24 cellular contexts compared by ENCODE assay signal in the genomic region with DNA sequence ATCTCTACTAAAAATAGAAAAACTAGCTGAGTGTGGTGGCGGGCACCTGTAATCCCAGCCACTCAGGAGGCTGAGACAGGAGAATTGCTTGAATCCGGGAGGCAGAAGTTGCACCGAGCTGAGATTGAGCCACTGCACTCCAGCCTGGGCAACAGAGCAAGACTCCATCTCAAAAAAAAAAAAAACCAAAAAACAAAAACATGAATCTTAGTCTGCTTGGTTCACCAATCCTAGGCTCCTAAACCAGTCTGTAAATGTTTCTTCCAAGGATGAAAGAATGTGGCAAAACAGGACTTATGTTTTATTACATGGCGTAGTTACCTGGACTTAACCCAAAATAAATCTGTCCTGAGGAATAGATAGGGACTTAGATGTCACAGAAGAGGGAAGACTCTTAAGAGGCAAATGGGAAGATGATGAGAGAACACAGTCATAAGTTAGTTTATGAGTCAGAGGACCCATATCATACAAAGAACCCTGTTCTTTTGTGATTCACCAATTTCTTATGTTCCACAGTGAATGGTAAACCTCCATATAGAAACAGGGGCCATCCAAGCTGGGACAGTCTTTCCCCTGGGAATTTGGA. TPM values are rescaled to one million over a fixed set of nuclear protein-coding genes. Genes with fewer than 3 reads are reported as not detected.
A peak's percentile ranks its signal among the peaks of the same experiment; 100 is the strongest.
DNase-seq lines count a peak whose midpoint lies in the region; ATAC-seq and TF ChIP-seq lines count a peak whose summit lies in the region.
"Had no signal": no experiment of that assay in that cellular context is flagged by ENCODE, and none has a peak within 500 bp of the region (broad histone marks: within the 10 kb centered on the region; RNA-seq: fewer than 3 reads in every experiment).

No MANE protein-coding gene starts in this region.

- no peak for TF ChIP-seq POLR2A in IMR-90 (IDR thresholded peaks at IDR 0.05; ENCODE audit: low read depth, low read length)

- H3K9me3 Mint-ChIP-seq in activated CD8-positive, alpha-beta T cell treated with anti-CD3 and anti-CD28 coated beads for 36 hours: no peaks in the 10 kb centered on the region
- no peaks in the 10 kb centered on the region for H3K9me3 Mint-ChIP-seq in activated CD8-positive, alpha-beta T cell treated with anti-CD3 and anti-CD28 coated beads, Interleukin-2, amount 10 ng/mL, durations not matched to agents 7 days and 5 days (ENCODE audit: insufficient read depth)
- H3K9me3 Mint-ChIP-seq in stimulated activated effector memory CD8-positive, alpha-beta T cell treated with anti-CD3 and anti-CD28 coated beads, Interleukin-12 subunit alpha, Interleukin-12 subunit beta, amount 100 ng/mL, for 72 hours: no peaks in the 10 kb centered on the region
- H3K9me3 Mint-ChIP-seq in T-cell: no peaks in the 10 kb centered on the region
- H3K9me3 Mint-ChIP-seq in chondrocyte (ENCODE audit: low read depth): no peaks in the 10 kb centered on the region
- H3K9me3 Mint-ChIP-seq: activated naive CD4-positive, alpha-beta T cell treated with anti-CD3 and anti-CD28 coated beads, Interleukin-2, amount 10 ng/mL, durations not matched to agents 7 days and 5 days; CD8-positive, alpha-beta T cell; IgD-negative memory B cell; naive thymus-derived CD8-positive, alpha-beta T cell had no signal

- no peak for DNase-seq in activated CD8-positive, alpha-beta T cell treated with anti-CD3 and anti-CD28 coated beads for 36 hours
- no peak for DNase-seq in activated CD8-positive, alpha-beta T cell treated with anti-CD3 and anti-CD28 coated beads, Interleukin-2, amount 10 ng/mL, durations not matched to agents 7 days and 5 days
- DNase-seq in IMR-90: peak; percentile 60
- DNase-seq in epithelial cell of esophagus (ENCODE audit: low read depth): peak; percentile 43
- no peak for DNase-seq in stimulated activated effector memory CD8-positive, alpha-beta T cell treated with anti-CD3 and anti-CD28 coated beads, Interleukin-12 subunit alpha, Interleukin-12 subunit beta, amount 100 ng/mL, for 72 hours (ENCODE audit: low spot score in 2 of 2)
- no peak for DNase-seq in NCI-H2171 treated with DMSO at 0.1 percent for 48 hours (lab: John Stamatoyannopoulos, UW)
- no peak for DNase-seq in T-cell
- no peak for DNase-seq in chondrocyte (ENCODE audit: low spot score)
- DNase-seq: activated CD4-positive, CD25-positive, alpha-beta regulatory T cell treated with anti-CD3 and anti-CD28 coated beads, Interleukin-2, amount 50 U/mL, for 72 hours; activated naive CD4-positive, alpha-beta T cell treated with anti-CD3 and anti-CD28 coated beads, Interleukin-2, amount 10 ng/mL, durations not matched to agents 7 days and 5 days; activated T-cell treated with anti-CD3 and anti-CD28 coated beads, Interleukin-2, amount 50 U/mL, for 48 hours; CD8-positive, alpha-beta T cell; colonic mucosa; DMS153; effector memory CD4-positive, alpha-beta T cell; hypothalamus; midbrain; naive thymus-derived CD8-positive, alpha-beta T cell; NCI-H1092 treated with DMSO at 0.1 percent for 48 hours; NCI-H187 treated with DMSO at 0.1 percent for 48 hours; NCI-H526 treated with DMSO at 0.1 percent for 48 hours; occipital lobe had no signal

- in situ Hi-C loops in IMR-90 (cut with MboI; ENCODE audit: low sequenced_read_pairs): no loop called here

- peaks cover 3% of the 10 kb centered on the region for H3K27me3 Mint-ChIP-seq in activated CD8-positive, alpha-beta T cell treated with anti-CD3 and anti-CD28 coated beads for 36 hours
- no peaks in the 10 kb centered on the region for H3K27me3 Mint-ChIP-seq in activated CD8-positive, alpha-beta T cell treated with anti-CD3 and anti-CD28 coated beads, Interleukin-2, amount 10 ng/mL, durations not matched to agents 7 days and 5 days (ENCODE audit: low read depth)
- H3K27me3 Mint-ChIP-seq in T-cell (no peaks in the 10 kb centered on the region), chondrocyte (ENCODE audit: low read depth) (no peaks in the 10 kb centered on the region)
- H3K27me3 Mint-ChIP-seq: IgD-negative memory B cell had no signal

- intact Hi-C loops in activated CD8-positive, alpha-beta T cell treated with anti-CD3 and anti-CD28 coated beads for 36 hours (cut with micrococcal nuclease): no loop called here
- intact Hi-C loops in IMR-90 (cut with micrococcal nuclease): no loop called here

- peak; percentile 75 for ATAC-seq in activated CD8-positive, alpha-beta T cell treated with anti-CD3 and anti-CD28 coated beads for 36 hours
- ATAC-seq in activated CD8-positive, alpha-beta T cell treated with anti-CD3 and anti-CD28 coated beads, Interleukin-2, amount 10 ng/mL, durations not matched to agents 7 days and 5 days: no peak
- ATAC-seq in IMR-90 (ENCODE audit: low read depth) (peak; percentile 32; the same call in 1 of the 2 replicates), T-cell (replicated peaks in 1 of 4) (no peak)
- peak; percentile 95 for ATAC-seq in stimulated activated effector memory CD8-positive, alpha-beta T cell treated with anti-CD3 and anti-CD28 coated beads, Interleukin-12 subunit alpha, Interleukin-12 subunit beta, amount 100 ng/mL, for 72 hours
- ATAC-seq: CD8-positive, alpha-beta T cell; naive thymus-derived CD8-positive, alpha-beta T cell had no signal

- H3K4me3 ChIP-seq in IMR-90 (ENCODE audit: insufficient read depth, low read depth, low read length) (no peak overlapping the region), epithelial cell of esophagus (ENCODE audit: low read length) (no peak overlapping the region)
- H3K4me3 ChIP-seq: A549, colonic mucosa had no signal

- no peak overlapping the region for H3K56ac ChIP-seq in IMR-90 (ENCODE audit: extremely low read depth, insufficient read depth, low read length)

- H3K9me1 ChIP-seq in IMR-90 (ENCODE audit: insufficient read depth, low read length): no peaks in the 10 kb centered on the region; the same call in 1 of the 2 replicates

- no peaks in the 10 kb centered on the region for H3K27me3 ChIP-seq in IMR-90 (ENCODE audit: control insufficient read depth, insufficient read depth, low read length)
- H3K27me3 ChIP-seq: colonic mucosa had no signal

- no peaks in the 10 kb centered on the region for H3K36me3 Mint-ChIP-seq in activated CD8-positive, alpha-beta T cell treated with anti-CD3 and anti-CD28 coated beads for 36 hours (ENCODE audit: low read depth)
- no peaks in the 10 kb centered on the region for H3K36me3 Mint-ChIP-seq in activated CD8-positive, alpha-beta T cell treated with anti-CD3 and anti-CD28 coated beads, Interleukin-2, amount 10 ng/mL, durations not matched to agents 7 days and 5 days (ENCODE audit: low read depth)
- no peaks in the 10 kb centered on the region for H3K36me3 Mint-ChIP-seq in stimulated activated effector memory CD8-positive, alpha-beta T cell treated with anti-CD3 and anti-CD28 coated beads, Interleukin-12 subunit alpha, Interleukin-12 subunit beta, amount 100 ng/mL, for 72 hours
- H3K36me3 Mint-ChIP-seq in T-cell: no peaks in the 10 kb centered on the region
- no peaks in the 10 kb centered on the region for H3K36me3 Mint-ChIP-seq in chondrocyte (ENCODE audit: low read depth)
- H3K36me3 Mint-ChIP-seq: activated naive CD4-positive, alpha-beta T cell treated with anti-CD3 and anti-CD28 coated beads, Interleukin-2, amount 10 ng/mL, durations not matched to agents 7 days and 5 days; CD8-positive, alpha-beta T cell; IgD-negative memory B cell had no signal

- dilution Hi-C loops in IMR-90 (cut with HindIII; ENCODE audit: low sequenced_read_pairs, unreplicated experiment): no loop called here

- no peak overlapping the region for H3K23ac ChIP-seq in IMR-90 (ENCODE audit: low read depth, low read length)

- H3K9me3 ChIP-seq in IMR-90 (ENCODE audit: control insufficient read depth, insufficient read depth, low read length): no peaks in the 10 kb centered on the region
- H3K9me3 ChIP-seq: A549, colonic mucosa had no signal

- no peaks in the 10 kb centered on the region for H4K20me1 ChIP-seq in IMR-90 (ENCODE audit: insufficient read depth, low read length)

- no peak overlapping the region for H3K9ac ChIP-seq in IMR-90 (ENCODE audit: low read depth, low read length)

- H2BK15ac ChIP-seq in IMR-90 (ENCODE audit: low read depth, low read length): no peak overlapping the region

- no peak overlapping the region for H2BK120ac ChIP-seq in IMR-90 (ENCODE audit: low read depth, low read length)

- no peak overlapping the region for H3K18ac ChIP-seq in IMR-90 (ENCODE audit: low read depth, low read length)

- POLR2A ChIA-PET in activated CD8-positive, alpha-beta T cell treated with anti-CD3 and anti-CD28 coated beads for 36 hours (lab: Charles Lee): no interaction called here
- POLR2A ChIA-PET in activated CD8-positive, alpha-beta T cell treated with anti-CD3 and anti-CD28 coated beads, Interleukin-2, amount 10 ng/mL, durations not matched to agents 7 days and 5 days (lab: Charles Lee): no interaction called here
- POLR2A ChIA-PET in IMR-90 (lab: Charles Lee; ENCODE audit: unreplicated experiment) (no interaction called here), T-cell (lab: Charles Lee) (interaction anchor here in 1 of 2 donors (0.6 kb wide), 1 partner anchor 23 kb away, joined by 6 read pairs; no protein-coding TSS in a partner anchor)

- H3K27ac Mint-ChIP-seq in activated CD8-positive, alpha-beta T cell treated with anti-CD3 and anti-CD28 coated beads for 36 hours: no peak overlapping the region
- H3K27ac Mint-ChIP-seq in activated CD8-positive, alpha-beta T cell treated with anti-CD3 and anti-CD28 coated beads, Interleukin-2, amount 10 ng/mL, durations not matched to agents 7 days and 5 days: no peak overlapping the region
- no peak overlapping the region for H3K27ac Mint-ChIP-seq in stimulated activated effector memory CD8-positive, alpha-beta T cell treated with anti-CD3 and anti-CD28 coated beads, Interleukin-12 subunit alpha, Interleukin-12 subunit beta, amount 100 ng/mL, for 72 hours
- H3K27ac Mint-ChIP-seq in T-cell (no peak overlapping the region), chondrocyte (ENCODE audit: unreplicated experiment) (no peak overlapping the region)
- H3K27ac Mint-ChIP-seq: activated naive CD4-positive, alpha-beta T cell treated with anti-CD3 and anti-CD28 coated beads, Interleukin-2, amount 10 ng/mL, durations not matched to agents 7 days and 5 days; CD8-positive, alpha-beta T cell; IgD-negative memory B cell; naive thymus-derived CD8-positive, alpha-beta T cell had no signal

- BruUV-seq in IMR-90 (replicated peaks; lab: Mats Ljungman, UMichigan): no TSS peak

- no peak overlapping the region for H2AFZ ChIP-seq in IMR-90 (replicated peaks; ENCODE audit: low read length, poor library complexity)

- no peak overlapping the region for H2AK5ac ChIP-seq in IMR-90 (ENCODE audit: low read depth, low read length)

- no peak overlapping the region for H3K4me3 Mint-ChIP-seq in activated CD8-positive, alpha-beta T cell treated with anti-CD3 and anti-CD28 coated beads for 36 hours
- H3K4me3 Mint-ChIP-seq in activated CD8-positive, alpha-beta T cell treated with anti-CD3 and anti-CD28 coated beads, Interleukin-2, amount 10 ng/mL, durations not matched to agents 7 days and 5 days: no peak overlapping the region
- H3K4me3 Mint-ChIP-seq in stimulated activated effector memory CD8-positive, alpha-beta T cell treated with anti-CD3 and anti-CD28 coated beads, Interleukin-12 subunit alpha, Interleukin-12 subunit beta, amount 100 ng/mL, for 72 hours: no peak overlapping the region
- no peak overlapping the region for H3K4me3 Mint-ChIP-seq in T-cell
- no peak overlapping the region for H3K4me3 Mint-ChIP-seq in chondrocyte (ENCODE audit: unreplicated experiment)
- H3K4me3 Mint-ChIP-seq: activated naive CD4-positive, alpha-beta T cell treated with anti-CD3 and anti-CD28 coated beads, Interleukin-2, amount 10 ng/mL, durations not matched to agents 7 days and 5 days; CD8-positive, alpha-beta T cell; IgD-negative memory B cell; naive thymus-derived CD8-positive, alpha-beta T cell had no signal

- CTCF ChIA-PET in activated CD8-positive, alpha-beta T cell treated with anti-CD3 and anti-CD28 coated beads for 36 hours (lab: Charles Lee): interaction anchor here (0.7 kb wide), 1 partner anchor 725 kb away, joined by 3 read pairs; no protein-coding TSS in a partner anchor
- CTCF ChIA-PET in activated CD8-positive, alpha-beta T cell treated with anti-CD3 and anti-CD28 coated beads, Interleukin-2, amount 10 ng/mL, durations not matched to agents 7 days and 5 days (lab: Charles Lee): no interaction called here
- CTCF ChIA-PET in IMR-90 (lab: Yijun Ruan, JAX) (no interaction called here), T-cell (lab: Charles Lee) (no interaction called here)

- TF ChIP-seq RAD21 in IMR-90 (IDR thresholded peaks at IDR 0.05; ENCODE audit: low read length): no peak

- no peaks in the 10 kb centered on the region for H3K36me3 ChIP-seq in IMR-90 (ENCODE audit: control insufficient read depth, insufficient read depth, low read length)
- H3K36me3 ChIP-seq: colonic mucosa had no signal

- WGBS in IMR-90 (ENCODE audit: extremely low coverage in 2 of 2, insufficient read length in 1 of 2), 2 experiments: 80% methylated on average over 1 of the region's 4 CpGs; no CpG with 5 or more reads in 1 of the 2 experiments

- H3K4me1 ChIP-seq in IMR-90 (ENCODE audit: control insufficient read depth, insufficient read depth, low read length): peaks cover 3% of the 10 kb centered on the region; the same call in 1 of the 2 replicates
- H3K4me1 ChIP-seq: A549, colonic mucosa had no signal

- H4K5ac ChIP-seq in IMR-90 (ENCODE audit: low read depth, low read length): no peak overlapping the region

- H3K4ac ChIP-seq in IMR-90 (ENCODE audit: low read depth, low read length): no peak overlapping the region

- no peak overlapping the region for H4K8ac ChIP-seq in IMR-90 (ENCODE audit: low read depth in 2 of 2, low read length in 2 of 2)

- no peaks in the 10 kb centered on the region for H3K79me1 ChIP-seq in IMR-90 (ENCODE audit: low read depth in 1 of 2, low read length in 2 of 2)

- H3K27ac ChIP-seq in IMR-90 (ENCODE audit: insufficient read depth, low read length): no peak overlapping the region
- H3K27ac ChIP-seq: A549, colonic mucosa had no signal

- H2BK20ac ChIP-seq in IMR-90 (ENCODE audit: low read depth, low read length): no peak overlapping the region

- H4K91ac ChIP-seq in IMR-90 (ENCODE audit: insufficient read depth, low read depth, low read length): no peak overlapping the region

- no peak overlapping the region for H2AK9ac ChIP-seq in IMR-90 (replicated peaks; ENCODE audit: low read depth, low read length, poor library complexity)

- no peak for TF ChIP-seq CTCF in activated CD8-positive, alpha-beta T cell treated with anti-CD3 and anti-CD28 coated beads for 36 hours (IDR thresholded peaks at IDR 0.05)
- TF ChIP-seq CTCF in IMR-90 (conservative IDR thresholded peaks at IDR 0.05; ENCODE audit: low read depth, low read length): no peak
- TF ChIP-seq CTCF in epithelial cell of esophagus (IDR thresholded peaks at IDR 0.05; ENCODE audit: insufficient read depth, low read depth, low read length, missing control alignments): no peak
- no peak for TF ChIP-seq CTCF in chondrocyte (IDR thresholded peaks at IDR 0.05)

- no peak overlapping the region for H3K4me2 ChIP-seq in IMR-90 (ENCODE audit: low read depth, low read length)
- H3K4me2 ChIP-seq: A549 had no signal

- no peak overlapping the region for H2BK5ac ChIP-seq in IMR-90 (ENCODE audit: low read depth, low read length, poor library complexity, severe bottlenecking)

- H3K14ac ChIP-seq in IMR-90 (replicated peaks; ENCODE audit: low read depth, low read length): no peak overlapping the region

- peaks cover 15% of the 10 kb centered on the region for H3K4me1 Mint-ChIP-seq in activated CD8-positive, alpha-beta T cell treated with anti-CD3 and anti-CD28 coated beads for 36 hours (ENCODE audit: low read depth)
- peaks cover 5% of the 10 kb centered on the region for H3K4me1 Mint-ChIP-seq in activated CD8-positive, alpha-beta T cell treated with anti-CD3 and anti-CD28 coated beads, Interleukin-2, amount 10 ng/mL, durations not matched to agents 7 days and 5 days (ENCODE audit: low read depth)
- H3K4me1 Mint-ChIP-seq in stimulated activated effector memory CD8-positive, alpha-beta T cell treated with anti-CD3 and anti-CD28 coated beads, Interleukin-12 subunit alpha, Interleukin-12 subunit beta, amount 100 ng/mL, for 72 hours: peaks cover 18% of the 10 kb centered on the region
- H3K4me1 Mint-ChIP-seq in T-cell (no peaks in the 10 kb centered on the region), chondrocyte (ENCODE audit: low read depth) (no peaks in the 10 kb centered on the region)
- H3K4me1 Mint-ChIP-seq: activated naive CD4-positive, alpha-beta T cell treated with anti-CD3 and anti-CD28 coated beads, Interleukin-2, amount 10 ng/mL, durations not matched to agents 7 days and 5 days had no signal

RNA-seq across cellular contexts. Expression of gene FBXL3, which starts 6.9 kb away (rescaled TPM):
- 10 to 100 TPM; 32.8 to 34.3 TPM for total RNA-seq in activated CD8-positive, alpha-beta T cell treated with anti-CD3 and anti-CD28 coated beads for 36 hours
- total RNA-seq in activated CD8-positive, alpha-beta T cell treated with anti-CD3 and anti-CD28 coated beads, Interleukin-2, amount 10 ng/mL, durations not matched to agents 7 days and 5 days: 10 to 100 TPM; 35.6 to 38.0 TPM
- 43.6 and 51.1 TPM in 2 replicates for total RNA-seq in IMR-90 (2012; rRNA removed)
- 12.7 and 15.3 TPM in 2 replicates for polyA plus RNA-seq in IMR-90 (2012; rRNA removed)
- 13.3 and 19.0 TPM in 2 replicates for polyA plus RNA-seq in IMR-90 (2012; cell fraction: cytosol; rRNA removed)
- 5.5 and 12.4 TPM in 2 replicates for polyA plus RNA-seq in IMR-90 (2012; cell fraction: nucleus; rRNA removed; ENCODE audit: low replicate concordance)
- total RNA-seq in T-cell: 10 to 100 TPM; 58.6 to 89.1 (median 80.0) TPM
- total RNA-seq in chondrocyte: 39.1 to 41.8 TPM (median 40.6 TPM) in 3 replicates

RNA-seq across cellular contexts. Expression of gene CLN5, which starts 41.9 kb away (rescaled TPM):
- 10 to 100 TPM; 14.5 to 16.9 TPM for total RNA-seq in activated CD8-positive, alpha-beta T cell treated with anti-CD3 and anti-CD28 coated beads for 36 hours
- total RNA-seq in activated CD8-positive, alpha-beta T cell treated with anti-CD3 and anti-CD28 coated beads, Interleukin-2, amount 10 ng/mL, durations not matched to agents 7 days and 5 days: 10 to 100 TPM; 10.0 to 10.2 TPM
- total RNA-seq in IMR-90 (2012; rRNA removed) (15.1 and 22.8 TPM in 2 replicates), T-cell (10 to 100 TPM; 18.1 to 29.5 (median 21.7) TPM), chondrocyte (22.7 to 37.4 TPM (median 27.2 TPM) in 3 replicates)
- polyA plus RNA-seq in IMR-90 (2012; rRNA removed): 9.7 and 11.3 TPM in 2 replicates
- polyA plus RNA-seq in IMR-90 (2012; cell fraction: cytosol; rRNA removed): 3.9 and 5.7 TPM in 2 replicates
- polyA plus RNA-seq in IMR-90 (2012; cell fraction: nucleus; rRNA removed; ENCODE audit: low replicate concordance): 8.2 and 17.8 TPM in 2 replicates

Comparison
In these comparisons a context has a peak if more than half of its experiments do, and no peak if none do; other contexts are left out.
1. ATAC-seq: peak in activated CD8-positive, alpha-beta T cell treated with anti-CD3 and anti-CD28 coated beads for 36 hours (single experiment), IMR-90 (single experiment) and stimulated activated effector memory CD8-positive, alpha-beta T cell treated with anti-CD3 and anti-CD28 coated beads, Interleukin-12 subunit alpha, Interleukin-12 subunit beta, amount 100 ng/mL, for 72 hours (single experiment); none in activated CD8-positive, alpha-beta T cell treated with anti-CD3 and anti-CD28 coated beads, Interleukin-2, amount 10 ng/mL, durations not matched to agents 7 days and 5 days (single experiment) and T-cell (0 of 4).
2. DNase-seq: peak in IMR-90 (single experiment) and epithelial cell of esophagus (single experiment); none in activated CD8-positive, alpha-beta T cell treated with anti-CD3 and anti-CD28 coated beads for 36 hours (single experiment), activated CD8-positive, alpha-beta T cell treated with anti-CD3 and anti-CD28 coated beads, Interleukin-2, amount 10 ng/mL, durations not matched to agents 7 days and 5 days (single experiment), stimulated activated effector memory CD8-positive, alpha-beta T cell treated with anti-CD3 and anti-CD28 coated beads, Interleukin-12 subunit alpha, Interleukin-12 subunit beta, amount 100 ng/mL, for 72 hours (0 of 2), NCI-H2171 treated with DMSO at 0.1 percent for 48 hours (single experiment), T-cell (0 of 34) and chondrocyte (single experiment).